In the genomic region with DNA sequence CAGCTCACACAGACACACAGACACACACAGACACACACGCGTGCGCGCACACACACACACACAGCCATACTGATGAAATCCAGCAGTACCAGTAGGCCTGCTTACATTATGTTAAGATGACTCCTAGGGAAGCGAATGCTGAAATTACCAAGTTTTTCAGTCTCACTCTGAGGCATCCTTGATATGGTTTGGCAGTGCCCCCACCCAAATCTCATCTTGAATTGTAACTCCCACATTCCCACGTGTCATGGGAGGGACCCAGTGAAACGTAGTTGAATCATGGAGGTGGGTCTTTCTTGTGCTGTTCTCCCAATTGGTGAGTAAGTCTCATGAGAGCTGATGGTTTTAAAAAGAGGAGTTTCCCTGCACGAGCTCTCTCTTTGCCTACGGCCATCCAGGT, we compare ENCODE assay signal across 13 cellular contexts.
"Had no signal": no experiment of that assay in that cellular context is flagged by ENCODE, and none has a peak within 500 bp of the region (broad histone marks: within the 10 kb centered on the region; RNA-seq: fewer than 3 reads in every experiment).

No MANE protein-coding gene starts in this region.

- H3K4me1 ChIP-seq: colonic mucosa, gastrocnemius medialis, sigmoid colon, uterus had no signal

- H3K79me2 ChIP-seq: hepatocyte had no signal

- H3K27ac ChIP-seq: colonic mucosa, gastrocnemius medialis, hepatocyte, sigmoid colon, testis, uterus, WERI-Rb-1 had no signal

- DNase-seq: activated CD4-positive, alpha-beta T cell treated with anti-CD3 and anti-CD28 coated beads, Interleukin-2, amount 10 ng/mL, durations not matched to agents 7 days and 5 days; activated effector memory CD4-positive, alpha-beta T cell treated with Interleukin-2 at 50 U/mL for 16 hours; colonic mucosa; gastrocnemius medialis; mesendoderm; sigmoid colon; SK-N-SH; T-helper 1 cell; testis; uterus; WERI-Rb-1 had no signal

- H3K36me3 ChIP-seq: colonic mucosa, gastrocnemius medialis, sigmoid colon, uterus, WERI-Rb-1 had no signal

- H3K9me3 ChIP-seq: colonic mucosa, gastrocnemius medialis, sigmoid colon, SK-N-SH, testis, uterus had no signal

- H3K4me1 Mint-ChIP-seq: stimulated activated memory B cell treated with anti-CD40 and anti-IgM and Interleukin-4, amounts not matched to agents 10 μg/mL and 1 μg/mL and 100 μg/mL, for 72 hours had no signal

- H3K27me3 Mint-ChIP-seq: activated CD4-positive, alpha-beta T cell treated with anti-CD3 and anti-CD28 coated beads, Interleukin-2, amount 10 ng/mL, durations not matched to agents 7 days and 5 days; stimulated activated memory B cell treated with anti-CD40 and anti-IgM and Interleukin-4, amounts not matched to agents 10 μg/mL and 1 μg/mL and 100 μg/mL, for 72 hours had no signal

- H3K36me3 Mint-ChIP-seq: stimulated activated memory B cell treated with anti-CD40 and anti-IgM and Interleukin-4, amounts not matched to agents 10 μg/mL and 1 μg/mL and 100 μg/mL, for 72 hours had no signal

- H3K27ac Mint-ChIP-seq: activated CD4-positive, alpha-beta T cell treated with anti-CD3 and anti-CD28 coated beads, Interleukin-2, amount 10 ng/mL, durations not matched to agents 7 days and 5 days; stimulated activated memory B cell treated with anti-CD40 and anti-IgM and Interleukin-4, amounts not matched to agents 10 μg/mL and 1 μg/mL and 100 μg/mL, for 72 hours had no signal

- H2AFZ ChIP-seq: hepatocyte had no signal

- ATAC-seq: gastrocnemius medialis; stimulated activated memory B cell treated with anti-CD40 and anti-IgM and Interleukin-4, amounts not matched to agents 10 μg/mL and 1 μg/mL and 100 μg/mL, for 72 hours had no signal

- H3K27me3 ChIP-seq: colonic mucosa, gastrocnemius medialis, hepatocyte, sigmoid colon, testis, uterus had no signal

- H3K9ac ChIP-seq: SK-N-SH had no signal

- H3K4me3 Mint-ChIP-seq: activated CD4-positive, alpha-beta T cell treated with anti-CD3 and anti-CD28 coated beads, Interleukin-2, amount 10 ng/mL, durations not matched to agents 7 days and 5 days; stimulated activated memory B cell treated with anti-CD40 and anti-IgM and Interleukin-4, amounts not matched to agents 10 μg/mL and 1 μg/mL and 100 μg/mL, for 72 hours had no signal

- H3K4me3 ChIP-seq: colonic mucosa, gastrocnemius medialis, hepatocyte, sigmoid colon, testis, uterus had no signal

- H3K4me2 ChIP-seq: hepatocyte, SK-N-SH had no signal
